Comparison of ENCODE assay signal across 1 cellular context in the genomic region with DNA sequence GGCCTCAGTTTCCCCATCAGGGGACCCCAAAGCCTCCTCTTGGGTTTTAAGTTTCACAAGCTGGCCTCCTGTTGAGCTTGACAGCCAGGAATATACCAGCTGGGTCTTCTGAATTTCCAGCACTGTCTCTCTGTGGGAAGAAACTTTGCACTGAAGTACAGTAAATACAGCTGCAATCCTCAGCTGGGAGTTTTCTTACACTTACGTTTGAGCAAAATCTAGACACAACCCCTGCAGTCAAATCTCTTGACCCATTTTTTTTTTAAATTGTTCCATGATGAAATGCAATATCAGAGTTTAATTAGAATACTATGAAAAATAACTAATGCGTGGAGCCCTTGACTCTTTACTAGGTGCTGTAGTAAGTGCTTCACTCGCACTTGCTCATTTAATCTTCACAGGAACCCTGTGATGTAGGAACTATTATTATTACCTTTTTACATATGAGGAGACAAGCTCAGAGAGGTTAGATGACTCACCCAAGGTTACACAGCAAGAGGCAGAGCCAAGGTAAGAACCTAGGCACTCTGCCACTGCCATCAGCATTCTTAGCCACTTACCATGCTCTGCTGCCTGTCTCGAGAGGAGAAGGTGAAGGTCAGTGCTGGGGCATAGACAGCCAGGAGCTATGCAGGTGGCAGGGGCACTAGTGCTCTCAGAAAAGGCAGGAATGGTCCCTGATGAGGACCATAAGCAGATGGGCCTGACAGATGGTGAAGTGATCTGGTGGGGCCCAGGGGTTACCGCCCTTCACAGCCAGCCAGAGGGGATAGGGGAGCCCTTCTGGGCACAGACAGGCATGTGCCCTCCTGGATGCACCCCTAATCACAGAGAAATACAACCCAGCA.
TF ChIP-seq lines count a peak whose summit lies in the region.

No MANE protein-coding gene starts in this region.

TF ChIP-seq in HCT116, 20 proteins besides CTCF, POLR2A, EP300 and RAD21 (continued from another document):
- TF ChIP-seq, protein P1, sequence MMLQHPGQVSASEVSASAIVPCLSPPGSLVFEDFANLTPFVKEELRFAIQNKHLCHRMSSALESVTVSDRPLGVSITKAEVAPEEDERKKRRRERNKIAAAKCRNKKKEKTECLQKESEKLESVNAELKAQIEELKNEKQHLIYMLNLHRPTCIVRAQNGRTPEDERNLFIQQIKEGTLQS (IDR thresholded peaks at IDR 0.05): no peak
- TF ChIP-seq JUND (IDR thresholded peaks at IDR 0.05) (no peak), TCF7L2 (IDR thresholded peaks at IDR 0.05; ENCODE audit: borderline replicate concordance, extremely low read depth, insufficient read depth, insufficient read length) (no peak), ZFX (IDR thresholded peaks at IDR 0.05) (no peak), CBX3 (IDR thresholded peaks at IDR 0.05; ENCODE audit: low read depth) (no peak), EZH2 (IDR thresholded peaks at IDR 0.05) (no peak)
- TF ChIP-seq, protein P2, sequence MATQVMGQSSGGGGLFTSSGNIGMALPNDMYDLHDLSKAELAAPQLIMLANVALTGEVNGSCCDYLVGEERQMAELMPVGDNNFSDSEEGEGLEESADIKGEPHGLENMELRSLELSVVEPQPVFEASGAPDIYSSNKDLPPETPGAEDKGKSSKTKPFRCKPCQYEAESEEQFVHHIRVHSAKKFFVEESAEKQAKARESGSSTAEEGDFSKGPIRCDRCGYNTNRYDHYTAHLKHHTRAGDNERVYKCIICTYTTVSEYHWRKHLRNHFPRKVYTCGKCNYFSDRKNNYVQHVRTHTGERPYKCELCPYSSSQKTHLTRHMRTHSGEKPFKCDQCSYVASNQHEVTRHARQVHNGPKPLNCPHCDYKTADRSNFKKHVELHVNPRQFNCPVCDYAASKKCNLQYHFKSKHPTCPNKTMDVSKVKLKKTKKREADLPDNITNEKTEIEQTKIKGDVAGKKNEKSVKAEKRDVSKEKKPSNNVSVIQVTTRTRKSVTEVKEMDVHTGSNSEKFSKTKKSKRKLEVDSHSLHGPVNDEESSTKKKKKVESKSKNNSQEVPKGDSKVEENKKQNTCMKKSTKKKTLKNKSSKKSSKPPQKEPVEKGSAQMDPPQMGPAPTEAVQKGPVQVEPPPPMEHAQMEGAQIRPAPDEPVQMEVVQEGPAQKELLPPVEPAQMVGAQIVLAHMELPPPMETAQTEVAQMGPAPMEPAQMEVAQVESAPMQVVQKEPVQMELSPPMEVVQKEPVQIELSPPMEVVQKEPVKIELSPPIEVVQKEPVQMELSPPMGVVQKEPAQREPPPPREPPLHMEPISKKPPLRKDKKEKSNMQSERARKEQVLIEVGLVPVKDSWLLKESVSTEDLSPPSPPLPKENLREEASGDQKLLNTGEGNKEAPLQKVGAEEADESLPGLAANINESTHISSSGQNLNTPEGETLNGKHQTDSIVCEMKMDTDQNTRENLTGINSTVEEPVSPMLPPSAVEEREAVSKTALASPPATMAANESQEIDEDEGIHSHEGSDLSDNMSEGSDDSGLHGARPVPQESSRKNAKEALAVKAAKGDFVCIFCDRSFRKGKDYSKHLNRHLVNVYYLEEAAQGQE (IDR thresholded peaks at IDR 0.05; ENCODE audit: low read depth): no peak
